Comparison of ENCODE assay signal across 1 cellular context in genomic region chr11:114400222-114400973, GRCh38.
TF ChIP-seq lines count a peak whose summit lies in the region.

Gene C11orf71, minus strand, starts transcription at chr11:114400511. Its CDS starts 180 bp downstream, at chr11:114400331.
Gene RBM7, plus strand, starts transcription at chr11:114400666. Its CDS starts 6 bp downstream, at chr11:114400672.

TF ChIP-seq in SK-N-SH, 30 proteins besides CTCF, POLR2A, EP300 and RAD21 (continued from another document):
- TF ChIP-seq USF2 (IDR thresholded peaks at IDR 0.05; ENCODE audit: borderline replicate concordance, low read depth, low read length), result no peak
- TF ChIP-seq MEF2A (IDR thresholded peaks at IDR 0.05; ENCODE audit: borderline replicate concordance, low read depth), result no peak
- TF ChIP-seq GABPA (IDR thresholded peaks at IDR 0.05; ENCODE audit: low read depth), result no peak
- TF ChIP-seq SMC3 (IDR thresholded peaks at IDR 0.05; ENCODE audit: low read depth, low read length), result no peak
- TF ChIP-seq YY1 (IDR thresholded peaks at IDR 0.05; ENCODE audit: low read depth), result peak; percentile 73
- TF ChIP-seq ELF1 (IDR thresholded peaks at IDR 0.05), result peak; percentile 99
- TF ChIP-seq TAF1 (IDR thresholded peaks at IDR 0.05; ENCODE audit: borderline replicate concordance, low read depth, low read length), result peak; percentile 86; the same call in 1 of the 2 replicates
- TF ChIP-seq MXI1 (IDR thresholded peaks at IDR 0.05; ENCODE audit: low read depth, low read length), result peak; percentile 78
- no peak for TF ChIP-seq CHD2 (IDR thresholded peaks at IDR 0.05; ENCODE audit: low read length, partially characterized antibody)
- TF ChIP-seq USF1 (IDR thresholded peaks at IDR 0.05; ENCODE audit: borderline replicate concordance, low read depth), result no peak
